In genomic region chrX:50725310-50725709, GRCh38 we compare ENCODE assay signal across 27 cellular contexts.
"Had no signal": no experiment of that assay in that cellular context is flagged by ENCODE, and none has a peak within 500 bp of the region (broad histone marks: within the 10 kb centered on the region; RNA-seq: fewer than 3 reads in every experiment).

No MANE protein-coding gene starts in this region.

- H3K4me1 Mint-ChIP-seq: immature natural killer cell; naive B cell; natural killer cell; stimulated activated naive B cell treated with anti-CD40 and anti-IgM and Interleukin-4, amounts not matched to agents 10 μg/mL and 1 μg/mL and 100 μg/mL, for 72 hours had no signal

- H3K27me3 ChIP-seq: left lung, ovary, right atrium auricular region, right lobe of liver, stomach, testis, thyroid gland, transverse colon, upper lobe of left lung, vagina had no signal

- H3K36me3 Mint-ChIP-seq: immature natural killer cell; naive B cell; natural killer cell; stimulated activated naive B cell treated with anti-CD40 and anti-IgM and Interleukin-4, amounts not matched to agents 10 μg/mL and 1 μg/mL and 100 μg/mL, for 72 hours had no signal

- FAIRE-seq: islet of Langerhans, kidney had no signal

- H3K36me3 ChIP-seq: left lung, lower lobe of right lung, ovary, right atrium auricular region, right lobe of liver, stomach, thyroid gland, transverse colon, upper lobe of left lung, vagina had no signal

- H3K27ac Mint-ChIP-seq: immature natural killer cell; naive B cell; natural killer cell; progenitor cell of endocrine pancreas; stimulated activated naive B cell treated with anti-CD40 and anti-IgM and Interleukin-4, amounts not matched to agents 10 μg/mL and 1 μg/mL and 100 μg/mL, for 72 hours had no signal

- DNase-seq: hypothalamus; immature natural killer cell; kidney; left colon; left lung; lower lobe of right lung; mammary epithelial cell; midbrain; naive B cell; natural killer cell; ovary; right lobe of liver; stimulated activated CD4-positive, alpha-beta T cell treated with anti-CD3 and anti-CD28 coated beads, Interleukin-12 subunit alpha, Interleukin-12 subunit beta, amount 100 ng/mL, for 4 hours; stimulated activated CD4-positive, alpha-beta T cell treated with anti-CD3 and anti-CD28 coated beads, Interleukin-15, amount 100 ng/mL, for 24 hours; stimulated activated CD4-positive, alpha-beta T cell treated with anti-CD3 and anti-CD28 coated beads, Interleukin-2, amount 100 ng/mL, for 24 hours; stimulated activated CD4-positive, alpha-beta T cell treated with anti-CD3 and anti-CD28 coated beads, Interleukin-4, amount 100 ng/mL, for 1 hour; stimulated activated naive B cell treated with anti-CD40 and anti-IgM and Interleukin-4, amounts not matched to agents 10 μg/mL and 1 μg/mL and 100 μg/mL, for 72 hours; stimulated activated naive CD8-positive, alpha-beta T cell treated with anti-CD3 and anti-CD28 coated beads, Interleukin-15, Interleukin-2, amounts not matched to agents 100 U/mL and 50 U/mL, for 24 hours; stomach; testis; thyroid gland; transverse colon; upper lobe of left lung had no signal

- H3K27ac ChIP-seq: left lung, lower lobe of right lung, ovary, right atrium auricular region, right lobe of liver, stomach, testis, thyroid gland, transverse colon, upper lobe of left lung, vagina had no signal

- H3K4me1 ChIP-seq: left lung, lower lobe of right lung, right atrium auricular region, right lobe of liver, stomach, testis, thyroid gland, transverse colon, upper lobe of left lung, vagina had no signal

- H3K4me3 Mint-ChIP-seq: immature natural killer cell; naive B cell; natural killer cell; stimulated activated naive B cell treated with anti-CD40 and anti-IgM and Interleukin-4, amounts not matched to agents 10 μg/mL and 1 μg/mL and 100 μg/mL, for 72 hours had no signal

- H3K9me3 ChIP-seq: left lung, lower lobe of right lung, ovary, right atrium auricular region, right lobe of liver, stomach, testis, thyroid gland, transverse colon, upper lobe of left lung, vagina had no signal

- H3K27me3 Mint-ChIP-seq: progenitor cell of endocrine pancreas had no signal

- ATAC-seq: left colon; left lung; lower lobe of right lung; natural killer cell; right lobe of liver; stimulated activated naive B cell treated with anti-CD40 and anti-IgM and Interleukin-4, amounts not matched to agents 10 μg/mL and 1 μg/mL and 100 μg/mL, for 72 hours; stimulated activated naive CD8-positive, alpha-beta T cell treated with anti-CD3 and anti-CD28 coated beads, Interleukin-15, Interleukin-2, amounts not matched to agents 100 U/mL and 50 U/mL, for 24 hours had no signal

- H3K4me3 ChIP-seq: left lung, lower lobe of right lung, ovary, right atrium auricular region, right lobe of liver, stomach, testis, thyroid gland, transverse colon, upper lobe of left lung, vagina had no signal

- H3K9me3 Mint-ChIP-seq: immature natural killer cell, naive B cell, natural killer cell had no signal
